ENCODE assay signal across 8 cellular contexts in the genomic region with DNA sequence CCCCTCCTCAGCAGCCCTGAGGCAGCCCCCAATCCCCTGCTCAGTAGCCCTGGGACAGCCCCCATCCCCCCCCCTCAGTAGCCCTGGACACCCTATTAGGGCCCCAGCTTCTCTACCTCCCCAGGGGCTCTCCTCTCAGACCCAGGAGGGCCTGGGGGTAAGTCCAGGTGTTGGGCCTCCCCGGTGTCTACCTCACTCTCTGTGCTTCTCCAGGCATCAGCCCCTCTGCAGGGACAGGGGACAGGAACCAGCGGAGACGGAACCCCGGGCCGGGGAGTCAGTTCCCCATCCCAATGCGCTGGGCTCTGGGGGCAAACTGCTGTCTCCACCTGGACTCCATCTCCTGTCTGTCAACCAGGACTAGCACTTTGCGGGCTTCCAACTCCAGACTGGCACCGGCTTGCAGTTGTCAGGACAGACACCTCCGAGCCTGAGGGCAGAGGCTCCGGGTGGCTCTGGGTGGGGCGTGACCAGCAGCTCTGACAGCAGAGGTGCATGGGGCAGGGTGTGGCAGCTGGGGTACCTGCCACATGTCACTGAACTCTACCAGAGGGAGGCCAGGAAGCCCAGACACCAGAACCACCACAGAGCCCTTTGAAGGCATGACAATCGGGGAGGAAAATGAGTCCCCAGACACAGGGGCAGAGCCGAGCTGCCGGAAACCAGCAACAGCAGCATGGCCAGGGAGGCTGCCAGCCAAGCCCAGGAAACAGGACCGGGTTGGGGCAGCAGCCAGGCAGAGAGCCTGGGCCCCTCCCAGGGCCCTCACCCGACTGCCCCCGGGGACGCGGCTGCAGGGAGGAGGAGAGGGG. TPM values are rescaled to one million over a fixed set of nuclear protein-coding genes. Genes with fewer than 3 reads are reported as not detected.
DNase-seq lines count a peak whose midpoint lies in the region; ATAC-seq and TF ChIP-seq lines count a peak whose summit lies in the region.
"Had no signal": no experiment of that assay in that cellular context is flagged by ENCODE, and none has a peak within 500 bp of the region (broad histone marks: within the 10 kb centered on the region; RNA-seq: fewer than 3 reads in every experiment).

No MANE protein-coding gene starts in this region.

- POLR2A ChIA-PET in activated CD4-positive, alpha-beta T cell treated with anti-CD3 and anti-CD28 coated beads, Interleukin-2, amount 10 ng/mL, durations not matched to agents 7 days and 5 days (lab: Charles Lee): no interaction called here

- H3K4me3 ChIP-seq in dorsolateral prefrontal cortex (no peak overlapping the region), MM.1S (ENCODE audit: low read length) (no peak overlapping the region)
- H3K4me3 ChIP-seq: cardiac muscle cell had no signal

- peak; percentile 22 to 42 for DNase-seq in Kasumi-1 (lab: John Stamatoyannopoulos, UW)
- peak; percentile 84 for DNase-seq in activated CD4-positive, alpha-beta T cell treated with anti-CD3 and anti-CD28 coated beads, Interleukin-2, amount 10 ng/mL, durations not matched to agents 7 days and 5 days
- DNase-seq in dorsolateral prefrontal cortex: peak in 6 of 10 donors; percentile 43 to 67 (median 65)
- peak; percentile 15 to 25 for DNase-seq in stimulated activated CD4-positive, alpha-beta T cell treated with anti-CD3 and anti-CD28 coated beads, Interleukin-4, amount 100 ng/mL, for 4 hours
- no peak for DNase-seq in MM.1S
- DNase-seq in globus pallidus (ENCODE audit: low spot score): no peak

- H3K27me3 ChIP-seq in dorsolateral prefrontal cortex: peaks cover 0 to 6% (median 0%) of the 10 kb centered on the region in 45 donors
- peaks cover 83% of the 10 kb centered on the region for H3K27me3 ChIP-seq in MM.1S (replicated peaks; ENCODE audit: insufficient read depth, low read length)

- peaks cover 18% of the 10 kb centered on the region for H3K4me1 Mint-ChIP-seq in activated CD4-positive, alpha-beta T cell treated with anti-CD3 and anti-CD28 coated beads, Interleukin-2, amount 10 ng/mL, durations not matched to agents 7 days and 5 days

- CTCF ChIA-PET in activated CD4-positive, alpha-beta T cell treated with anti-CD3 and anti-CD28 coated beads, Interleukin-2, amount 10 ng/mL, durations not matched to agents 7 days and 5 days (lab: Charles Lee): no interaction called here

- H3K9me3 ChIP-seq in MM.1S (replicated peaks; ENCODE audit: insufficient read depth, low read length): no peaks in the 10 kb centered on the region

- no peaks in the 10 kb centered on the region for H3F3A ChIP-seq in MM.1S (ENCODE audit: insufficient read depth, low read length)

- peak overlapping the region; percentile 63 for H3K4me3 Mint-ChIP-seq in activated CD4-positive, alpha-beta T cell treated with anti-CD3 and anti-CD28 coated beads, Interleukin-2, amount 10 ng/mL, durations not matched to agents 7 days and 5 days

- no peaks in the 10 kb centered on the region for H3K9me3 Mint-ChIP-seq in activated CD4-positive, alpha-beta T cell treated with anti-CD3 and anti-CD28 coated beads, Interleukin-2, amount 10 ng/mL, durations not matched to agents 7 days and 5 days

- H3K27ac Mint-ChIP-seq in activated CD4-positive, alpha-beta T cell treated with anti-CD3 and anti-CD28 coated beads, Interleukin-2, amount 10 ng/mL, durations not matched to agents 7 days and 5 days: peak overlapping the region; percentile 90

- H3K27ac ChIP-seq in dorsolateral prefrontal cortex (peak overlapping the region in 54 of 59 donors; percentile 6 to 93 (median 77)), MM.1S (ENCODE audit: low read length) (no peak overlapping the region)
- H3K27ac ChIP-seq: cardiac muscle cell had no signal

- H2AFZ ChIP-seq in MM.1S (ENCODE audit: low read length): no peak overlapping the region

- no peaks in the 10 kb centered on the region for H4K20me1 ChIP-seq in MM.1S (ENCODE audit: insufficient read depth, low read length)

- TF ChIP-seq CTCF in dorsolateral prefrontal cortex (IDR thresholded peaks at IDR 0.05 in 54 of 56, conservative IDR thresholded peaks at IDR 0.05 in 2 of 56; ENCODE audit: low read depth in 1 of 56, partially characterized antibody in 56 of 56) (no peak), MM.1S (IDR thresholded peaks at IDR 0.05; ENCODE audit: low read length) (no peak)

- H3K36me3 ChIP-seq in MM.1S (replicated peaks; ENCODE audit: insufficient read depth, low read length): no peaks in the 10 kb centered on the region
- H3K36me3 ChIP-seq: cardiac muscle cell had no signal

- ATAC-seq in GM18520 (IDR thresholded peaks at IDR 0.05; ENCODE audit: unreplicated experiment): no peak

- intact Hi-C loops in dorsolateral prefrontal cortex (cut with DNase I): no loop called here

- H3K27me3 Mint-ChIP-seq in activated CD4-positive, alpha-beta T cell treated with anti-CD3 and anti-CD28 coated beads, Interleukin-2, amount 10 ng/mL, durations not matched to agents 7 days and 5 days: no peaks in the 10 kb centered on the region

- no peak overlapping the region for H3K9ac ChIP-seq in MM.1S (ENCODE audit: low read length)

- H3K79me2 ChIP-seq in MM.1S (ENCODE audit: low read length): no peaks in the 10 kb centered on the region

- H3K36me3 Mint-ChIP-seq in activated CD4-positive, alpha-beta T cell treated with anti-CD3 and anti-CD28 coated beads, Interleukin-2, amount 10 ng/mL, durations not matched to agents 7 days and 5 days (ENCODE audit: low read depth): no peaks in the 10 kb centered on the region

- H3K4me1 ChIP-seq in MM.1S (ENCODE audit: low read length): no peaks in the 10 kb centered on the region

- no peaks in the 10 kb centered on the region for H3K9me2 ChIP-seq in MM.1S (replicated peaks; ENCODE audit: insufficient read depth, low read length)

- H3K4me2 ChIP-seq in MM.1S (ENCODE audit: low read depth, low read length): no peak overlapping the region

RNA-seq across cellular contexts. Expression of a gene that starts 17.7 kb away (rescaled TPM):
- 10 to 100 TPM; 29.7 to 32.6 TPM for total RNA-seq in activated CD4-positive, alpha-beta T cell treated with anti-CD3 and anti-CD28 coated beads, Interleukin-2, amount 10 ng/mL, durations not matched to agents 7 days and 5 days
- 10 to 100 TPM; 42.5 to 80.5 (median 55.0) TPM for total RNA-seq in dorsolateral prefrontal cortex

Comparison
In these comparisons a context has a peak if more than half of its experiments do, and no peak if none do; other contexts are left out.
1. DNase-seq: peak in Kasumi-1 (2 of 2), activated CD4-positive, alpha-beta T cell treated with anti-CD3 and anti-CD28 coated beads, Interleukin-2, amount 10 ng/mL, durations not matched to agents 7 days and 5 days (single experiment), dorsolateral prefrontal cortex (6 of 10) and stimulated activated CD4-positive, alpha-beta T cell treated with anti-CD3 and anti-CD28 coated beads, Interleukin-4, amount 100 ng/mL, for 4 hours (2 of 2); none in MM.1S (single experiment) and globus pallidus (single experiment).